1 cellular context compared by ENCODE assay signal in genomic region chr6:80541186-80541585, GRCh38.
TF ChIP-seq lines count a peak whose summit lies in the region.

No MANE protein-coding gene starts in this region.

TF ChIP-seq in IMR-90, 13 proteins besides CTCF, POLR2A, EP300 and RAD21:
- TF ChIP-seq RFX5 (IDR thresholded peaks at IDR 0.05; ENCODE audit: low read depth, low read length): no peak
- TF ChIP-seq FOS (IDR thresholded peaks at IDR 0.05; ENCODE audit: low read depth, low read length): 0 out of 2 replicates have a peak, but pooled peaks have one; percentile 31
- TF ChIP-seq CEBPB (IDR thresholded peaks at IDR 0.05; ENCODE audit: low read depth, low read length): peak; percentile 37; the same call in 1 of the 2 replicates
